In genomic region chr5:113338628-113339027, GRCh38 we compare ENCODE assay signal across 20 cellular contexts.
"Had no signal": no experiment of that assay in that cellular context is flagged by ENCODE, and none has a peak within 500 bp of the region (broad histone marks: within the 10 kb centered on the region; RNA-seq: fewer than 3 reads in every experiment).

No MANE protein-coding gene starts in this region.

- H3K36me3 ChIP-seq: adrenal gland, neutrophil, transverse colon, WERI-Rb-1 had no signal

- H3K9me3 Mint-ChIP-seq: activated naive CD4-positive, alpha-beta T cell treated with anti-CD3 and anti-CD28 coated beads, Interleukin-2, amount 10 ng/mL, durations not matched to agents 7 days and 5 days; central memory CD8-positive, alpha-beta T cell; natural killer cell had no signal

- H3K27ac Mint-ChIP-seq: activated naive CD4-positive, alpha-beta T cell treated with anti-CD3 and anti-CD28 coated beads, Interleukin-2, amount 10 ng/mL, durations not matched to agents 7 days and 5 days; natural killer cell had no signal

- H3K36me3 Mint-ChIP-seq: activated naive CD4-positive, alpha-beta T cell treated with anti-CD3 and anti-CD28 coated beads, Interleukin-2, amount 10 ng/mL, durations not matched to agents 7 days and 5 days; natural killer cell had no signal

- H3K4me3 Mint-ChIP-seq: activated naive CD4-positive, alpha-beta T cell treated with anti-CD3 and anti-CD28 coated beads, Interleukin-2, amount 10 ng/mL, durations not matched to agents 7 days and 5 days; central memory CD8-positive, alpha-beta T cell; natural killer cell had no signal

- H3K27me3 ChIP-seq: adrenal gland, transverse colon had no signal

- H3K27ac ChIP-seq: adrenal gland, neutrophil, transverse colon, WERI-Rb-1 had no signal

- H3K9me3 ChIP-seq: adrenal gland, neutrophil, transverse colon had no signal

- H3K4me3 ChIP-seq: adrenal gland, smooth muscle cell, transverse colon had no signal

- H3K4me1 Mint-ChIP-seq: central memory CD8-positive, alpha-beta T cell had no signal

- H3K4me1 ChIP-seq: adrenal gland, transverse colon had no signal

- FAIRE-seq: endothelial cell of umbilical vein, kidney had no signal

- DNase-seq: activated CD4-positive, alpha-beta T cell treated with anti-CD3 and anti-CD28 coated beads, Interleukin-2, amount 50 U/mL, for 48 hours; activated naive CD4-positive, alpha-beta T cell treated with anti-CD3 and anti-CD28 coated beads, Interleukin-2, amount 10 ng/mL, durations not matched to agents 7 days and 5 days; activated T-cell treated with anti-CD3 and anti-CD28 coated beads, Interleukin-2, amount 50 U/mL, for 1 hour; cortex of kidney; effector CD8-positive, alpha-beta T cell; hippocampal formation; kidney; mesendoderm; natural killer cell; posterior cingulate gyrus; stimulated activated CD4-positive, alpha-beta T cell treated with anti-CD3 and anti-CD28 coated beads, Interleukin-4, amount 100 ng/mL, for 4 hours; stimulated activated CD8-positive, alpha-beta memory T cell treated with anti-CD3 and anti-CD28 coated beads, Interleukin-4, amount 100 ng/mL, for 48 hours; stimulated activated naive CD8-positive, alpha-beta T cell treated with anti-CD3 and anti-CD28 coated beads, Interleukin-15, Interleukin-2, amounts not matched to agents 100 U/mL and 50 U/mL, for 24 hours; transverse colon; WERI-Rb-1 had no signal

- H3K4me2 ChIP-seq: smooth muscle cell had no signal
